In genomic region chr5:126555101-126555500, GRCh38 we compare ENCODE assay signal across 4 cellular contexts. TPM values are rescaled to one million over a fixed set of nuclear protein-coding genes. Genes with fewer than 3 reads are reported as not detected.
A peak's percentile ranks its signal among the peaks of the same experiment; 100 is the strongest.
DNase-seq lines count a peak whose midpoint lies in the region; ATAC-seq and TF ChIP-seq lines count a peak whose summit lies in the region.
"Not testable (repeated sequence)": the region's sequence is repeated elsewhere in the genome, so short reads cannot be mapped to it uniquely, and the experiment has no call there.

No MANE protein-coding gene starts in this region.

- peak overlapping the region; percentile 37 for H3K27ac ChIP-seq in angular gyrus (ENCODE audit: low read depth, low read length)

- intact Hi-C loops in MCF 10A (cut with micrococcal nuclease) = not testable (repeated sequence)

- not testable (repeated sequence) for H3K27me3 Mint-ChIP-seq in T-helper 17 cell; MCF 10A (ENCODE audit: insufficient read depth, unreplicated experiment)

- POLR2A ChIA-PET in MCF 10A (lab: Yijun Ruan, JAX) = interaction anchor here (1.0 kb wide), 1 partner anchor 8 kb away, joined by 3 read pairs; no protein-coding TSS in a partner anchor

- BruUV-seq in MCF 10A (replicated peaks; lab: Mats Ljungman, UMichigan) = not testable (repeated sequence)

- DNase-seq in T-helper 17 cell; MCF 10A (ENCODE audit: unreplicated experiment): not testable (repeated sequence)
- peak; percentile 19 for DNase-seq in left lobe of liver (ENCODE audit: low spot score)

- CTCF ChIA-PET in MCF 10A (lab: Yijun Ruan, JAX) = interaction anchor here (0.6 to 2.1 kb wide), 3 partner anchors 16 to 124 kb away, joined by 3 to 5 read pairs (median 3); partner anchors contain the start of gene PHAX

- H3K9me3 ChIP-seq in T-helper 17 cell (ENCODE audit: control insufficient read depth, low read length, poor library complexity, severe bottlenecking) = not testable (repeated sequence)

- not testable (repeated sequence) for TF ChIP-seq CTCF in MCF 10A (IDR thresholded peaks at IDR 0.05; ENCODE audit: unreplicated experiment)

- peak overlapping the region; percentile 43 for H3K27ac Mint-ChIP-seq in T-helper 17 cell
- H3K27ac Mint-ChIP-seq in MCF 10A (ENCODE audit: low read depth, unreplicated experiment) = peak overlapping the region; percentile 8

- ATAC-seq in T-helper 17 cell, left lobe of liver: not testable (repeated sequence)

- not testable (repeated sequence) for H3K4me1 Mint-ChIP-seq in T-helper 17 cell; MCF 10A (ENCODE audit: insufficient read depth, unreplicated experiment)

- not testable (repeated sequence) for H3K4me3 Mint-ChIP-seq in T-helper 17 cell; MCF 10A (ENCODE audit: unreplicated experiment)

- H3K36me3 Mint-ChIP-seq in T-helper 17 cell (ENCODE audit: low read depth) = not testable (repeated sequence)
- peaks cover 99% of the 10 kb centered on the region for H3K36me3 Mint-ChIP-seq in MCF 10A (ENCODE audit: insufficient read depth, unreplicated experiment)

- H3K9me3 Mint-ChIP-seq in MCF 10A (ENCODE audit: unreplicated experiment) = not testable (repeated sequence)

RNA-seq across cellular contexts. Expression of gene ALDH7A1, which starts 39.9 kb away (rescaled TPM):
- total RNA-seq in T-helper 17 cell (1 to 10 TPM in 1 of 2 donors, under 1 TPM in 1; 0.91 to 2.1 TPM), MCF 10A (2022) (46.8 and 89.1 TPM in 2 replicates), left lobe of liver (128 TPM)

RNA-seq across cellular contexts. Expression of gene PHAX, which starts 45.6 kb away (rescaled TPM):
- 10 to 100 TPM; 20.8 to 26.4 TPM for total RNA-seq in T-helper 17 cell
- 57.4 and 73.2 TPM in 2 replicates for total RNA-seq in MCF 10A (2022)
- 13.6 TPM for total RNA-seq in left lobe of liver

Comparison
In these comparisons a context has a peak if more than half of its experiments do, and no peak if none do; other contexts are left out.
1. RNA of gene ALDH7A1, which starts 39.9 kb away (total RNA-seq): 128 TPM in left lobe of liver (single experiment) and 46.8 to 89.1 TPM in MCF 10A; 0.91 to 2.1 TPM in T-helper 17 cell; every median in the first group is over 10 times any median in the second.